In the genomic region with DNA sequence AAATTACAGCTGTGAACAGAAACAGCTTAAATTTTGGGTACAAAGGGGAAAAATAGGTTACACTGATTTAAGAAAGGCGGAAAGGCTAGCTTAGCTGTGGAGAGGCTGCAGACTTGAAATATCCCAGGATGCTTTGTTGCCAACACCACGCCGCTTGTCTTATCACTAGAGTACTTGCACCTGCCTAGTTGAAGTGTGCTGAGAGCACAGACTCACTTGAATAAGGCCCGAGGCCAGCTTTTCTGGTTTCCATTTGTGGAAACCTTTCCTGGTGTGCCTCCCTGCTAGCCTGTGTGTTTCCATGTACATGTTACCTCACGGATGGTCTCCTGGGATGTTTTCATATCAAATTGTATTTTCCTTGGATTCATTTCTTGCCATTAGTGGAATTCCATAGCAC, we compare ENCODE assay signal across 12 cellular contexts. TPM values are rescaled to one million over a fixed set of nuclear protein-coding genes. Genes with fewer than 3 reads are reported as not detected.
DNase-seq lines count a peak whose midpoint lies in the region; ATAC-seq, FAIRE-seq and TF ChIP-seq lines count a peak whose summit lies in the region.
"Had no signal": no experiment of that assay in that cellular context is flagged by ENCODE, and none has a peak within 500 bp of the region (broad histone marks: within the 10 kb centered on the region; RNA-seq: fewer than 3 reads in every experiment).

No MANE protein-coding gene starts in this region.

- peak overlapping the region; percentile 76 for H3K4me3 ChIP-seq in OCI-LY7 (ENCODE audit: low read depth, low read length, poor library complexity, severe bottlenecking)
- H3K4me3 ChIP-seq in heart left ventricle = peak overlapping the region in 4 of 12 donors; percentile 54 to 75 (median 73)
- no peak overlapping the region for H3K4me3 ChIP-seq in gastrocnemius medialis

- FAIRE-seq in urothelium cell line (lab: Jason Lieb, UNC) = no peak
- FAIRE-seq: TTC549 had no signal

- TF ChIP-seq CTCF in CD4-positive, alpha-beta T cell (IDR thresholded peaks at IDR 0.05) = no peak
- TF ChIP-seq CTCF in OCI-LY7 (conservative IDR thresholded peaks at IDR 0.05; ENCODE audit: low read length) = no peak
- TF ChIP-seq CTCF in heart left ventricle (IDR thresholded peaks at IDR 0.05) = no peak
- TF ChIP-seq CTCF in gastrocnemius medialis (IDR thresholded peaks at IDR 0.05 in 4 of 5, conservative IDR thresholded peaks at IDR 0.05 in 1 of 5) = no peak

- H3K4me1 Mint-ChIP-seq in CD4-positive, alpha-beta T cell (ENCODE audit: low read depth) = peaks cover 23% of the 10 kb centered on the region

- no peak overlapping the region for H3K27ac ChIP-seq in CD4-positive, alpha-beta T cell (ENCODE audit: low read depth, low read length)
- no peak overlapping the region for H3K27ac ChIP-seq in OCI-LY7 (ENCODE audit: low read depth, low read length, poor library complexity, severe bottlenecking)
- H3K27ac ChIP-seq in heart left ventricle = no peak overlapping the region
- no peak overlapping the region for H3K27ac ChIP-seq in gastrocnemius medialis

- DNase-seq in CD4-positive, alpha-beta T cell = no peak
- DNase-seq in NCI-H1105 treated with DMSO at 0.1 percent for 48 hours (lab: John Stamatoyannopoulos, UW) (peak; percentile 92), OCI-LY7 (ENCODE audit: low spot score) (peak; percentile 28), heart left ventricle (peak in 4 of 5 donors; percentile 39 to 83 (median 59)), urothelium cell line (ENCODE audit: low spot score) (no peak), gastrocnemius medialis (no peak)
- DNase-seq in stimulated activated naive CD4-positive, alpha-beta T cell treated with Interleukin-2 at 50 U/mL for 16 hours (lab: John Stamatoyannopoulos, UW) = no peak
- DNase-seq: activated T-cell treated with anti-CD3 and anti-CD28 coated beads, Interleukin-2, amount 50 U/mL, for 4 hours; central memory CD4-positive, alpha-beta T cell; stimulated activated CD4-positive, alpha-beta T cell treated with anti-CD3 and anti-CD28 coated beads, Interleukin-4, amount 100 ng/mL, for 1 hour had no signal

- peak overlapping the region; percentile 13 for H3K4me3 Mint-ChIP-seq in CD4-positive, alpha-beta T cell

- no peak overlapping the region for H3K27ac Mint-ChIP-seq in CD4-positive, alpha-beta T cell

- H3K4me2 ChIP-seq in OCI-LY7 (ENCODE audit: low read length) = peak overlapping the region; percentile 90

- no peak overlapping the region for H2AFZ ChIP-seq in OCI-LY7 (ENCODE audit: low read length)

- H3K36me3 Mint-ChIP-seq in CD4-positive, alpha-beta T cell (ENCODE audit: low read depth) = no peaks in the 10 kb centered on the region

- intact Hi-C loops in CD4-positive, alpha-beta T cell (cut with DNase I, micrococcal nuclease) = loop anchor here (10.0 kb wide), 2 partner anchors 64 to 366 kb away; a partner anchor contains a TSS
- intact Hi-C loops in OCI-LY7 (cut with micrococcal nuclease; ENCODE audit: unreplicated experiment) = loop anchor here (5.0 kb wide), 1 partner anchor 449 kb away; a partner anchor contains a TSS
- intact Hi-C loops in heart left ventricle (cut with DNase I) = loop anchor here in 9 of 10 donors (5.0 to 10.0 kb wide), 10 partner anchors 54 to 366 kb away; a partner anchor contains a TSS
- intact Hi-C loops in gastrocnemius medialis (cut with DNase I; ENCODE audit: low total_unique reads) = loop anchor here (10.0 kb wide), 1 partner anchor 1136 kb away; no protein-coding TSS in a partner anchor

- H3K27me3 Mint-ChIP-seq in CD4-positive, alpha-beta T cell = peaks cover 48% of the 10 kb centered on the region

- no peaks in the 10 kb centered on the region for H4K20me1 ChIP-seq in OCI-LY7 (ENCODE audit: insufficient read depth, low read length)

- BruUV-seq in OCI-LY7 (replicated peaks; lab: Mats Ljungman, UMichigan) = no TSS peak

- peaks cover 44% of the 10 kb centered on the region for H3K27me3 ChIP-seq in CD4-positive, alpha-beta T cell (ENCODE audit: control insufficient read depth, insufficient read depth, low read length)
- H3K27me3 ChIP-seq in heart left ventricle (peaks cover 7 to 46% (median 19%) of the 10 kb centered on the region in 9 donors), gastrocnemius medialis (peaks cover 9 to 28% (median 21%) of the 10 kb centered on the region in 3 donors)

- 36 to 64% (median 49%) methylated on average over 5 of the region's 5 CpGs for WGBS in heart left ventricle, 4 donors

- H3K9me3 Mint-ChIP-seq in CD4-positive, alpha-beta T cell = no peaks in the 10 kb centered on the region
- H3K9me3 Mint-ChIP-seq: activated T-cell treated with anti-CD3 and anti-CD28 coated beads, Interleukin-2, amount 50 U/mL, for 4 hours had no signal

- H3K79me2 ChIP-seq in OCI-LY7 (ENCODE audit: insufficient read depth, low read depth, low read length) = peaks cover 69% of the 10 kb centered on the region; the same call in 1 of the 2 replicates

- H3K9me2 ChIP-seq in OCI-LY7 (ENCODE audit: insufficient read depth, low read length) = no peaks in the 10 kb centered on the region

- H3K4me1 ChIP-seq in OCI-LY7 (ENCODE audit: insufficient read depth, low read length, poor library complexity, severe bottlenecking) (peaks cover 70% of the 10 kb centered on the region), heart left ventricle (peaks cover 4 to 63% (median 36%) of the 10 kb centered on the region in 12 donors), gastrocnemius medialis (peaks cover 6 to 15% of the 10 kb centered on the region in 2 donors)

- no peaks in the 10 kb centered on the region for H3K9me3 ChIP-seq in CD4-positive, alpha-beta T cell (ENCODE audit: control insufficient read depth, low read length)
- H3K9me3 ChIP-seq in OCI-LY7 (ENCODE audit: low read length) (no peaks in the 10 kb centered on the region), heart left ventricle (no peaks in the 10 kb centered on the region), gastrocnemius medialis (no peaks in the 10 kb centered on the region)

- in situ Hi-C loops in gastrocnemius medialis (cut with MboI; ENCODE audit: low sequenced_read_pairs in 4 of 4) = loop anchor here in 3 of 4 donors (10.0 to 25.0 kb wide), 3 partner anchors 236 to 449 kb away; a partner anchor contains a TSS

- TF ChIP-seq POLR2A in heart left ventricle (IDR thresholded peaks at IDR 0.05) (no peak), gastrocnemius medialis (IDR thresholded peaks at IDR 0.05) (no peak)

- H3K36me3 ChIP-seq in OCI-LY7 (ENCODE audit: insufficient read depth, low read length) (peaks cover 19% of the 10 kb centered on the region), heart left ventricle (no peaks in the 10 kb centered on the region), gastrocnemius medialis (no peaks in the 10 kb centered on the region)

- no peak for ATAC-seq in CD4-positive, alpha-beta T cell (ENCODE audit: poor library complexity)
- peak; percentile 49 to 73 (median 68) for ATAC-seq in heart left ventricle
- ATAC-seq in gastrocnemius medialis = no peak
- ATAC-seq in GM19328 (IDR thresholded peaks at IDR 0.05; ENCODE audit: unreplicated experiment) = no peak
- ATAC-seq: activated T-cell treated with anti-CD3 and anti-CD28 coated beads, Interleukin-2, amount 50 U/mL, for 4 hours had no signal

- CTCF ChIA-PET in CD4-positive, alpha-beta T cell (lab: Charles Lee) = interaction anchor here (0.5 to 0.6 kb wide), 2 partner anchors 181 to 1041 kb away, joined by 3 read pairs; no protein-coding TSS in a partner anchor
- CTCF ChIA-PET in OCI-LY7 (lab: Charles Lee; ENCODE audit: unreplicated experiment) = no interaction called here

- POLR2A ChIA-PET in CD4-positive, alpha-beta T cell (lab: Charles Lee) = no interaction called here
- POLR2A ChIA-PET in OCI-LY7 (lab: Charles Lee) = interaction anchor here (0.9 to 1.9 kb wide), 3 partner anchors 17 to 99 kb away, joined by 4 to 6 read pairs (median 4); no protein-coding TSS in a partner anchor

RNA-seq across cellular contexts. Expression of a gene that starts 3.2 kb away (rescaled TPM):
- not detected for total RNA-seq in CD4-positive, alpha-beta T cell
- 20.6 and 34.7 TPM in 2 replicates for total RNA-seq in OCI-LY7 (2014; rRNA removed; shearing (Covaris generic))
- total RNA-seq in OCI-LY7 (2022) = 22.0 and 28.7 TPM in 2 replicates
- total RNA-seq in heart left ventricle = 1 to 10 TPM in 7 of 9 donors, under 1 TPM in 2; 0.28 to 7.2 (median 2.3) TPM
- 1 to 10 TPM in 1 of 2 donors, under 1 TPM in 1; 0.88 to 1.5 TPM for polyA plus RNA-seq in heart left ventricle
- 1 to 10 TPM in 3 of 4 donors, under 1 TPM in 1; 0.58 to 1.6 (median 1.3) TPM for total RNA-seq in gastrocnemius medialis

Comparison
In these comparisons a context has a peak if more than half of its experiments do, and no peak if none do; other contexts are left out.
1. ATAC-seq: peak in heart left ventricle (4 of 4); none in CD4-positive, alpha-beta T cell (single experiment), gastrocnemius medialis (0 of 2) and GM19328 (single experiment).
2. DNase-seq: peak in NCI-H1105 treated with DMSO at 0.1 percent for 48 hours (single experiment), OCI-LY7 (single experiment) and heart left ventricle (4 of 5); none in CD4-positive, alpha-beta T cell (0 of 10), urothelium cell line (single experiment), stimulated activated naive CD4-positive, alpha-beta T cell treated with Interleukin-2 at 50 U/mL for 16 hours (single experiment) and gastrocnemius medialis (0 of 2).